ENCODE assay signal across 1 cellular context in genomic region chr4:61505773-61506640, GRCh38.
TF ChIP-seq lines count a peak whose summit lies in the region.

No MANE protein-coding gene starts in this region.

TF ChIP-seq in HEK293, 187 proteins besides CTCF, POLR2A, EP300 and RAD21 (continued from another document):
- TF ChIP-seq ZNF274 (IDR thresholded peaks at IDR 0.05; ENCODE audit: low read length) (no peak), ZNF274 (tag by site-specific recombination; IDR thresholded peaks at IDR 0.05; ENCODE audit: borderline replicate concordance) (no peak), TRIM28 (IDR thresholded peaks at IDR 0.05; ENCODE audit: borderline replicate concordance, low read length) (no peak)
- TF ChIP-seq, protein P1, sequence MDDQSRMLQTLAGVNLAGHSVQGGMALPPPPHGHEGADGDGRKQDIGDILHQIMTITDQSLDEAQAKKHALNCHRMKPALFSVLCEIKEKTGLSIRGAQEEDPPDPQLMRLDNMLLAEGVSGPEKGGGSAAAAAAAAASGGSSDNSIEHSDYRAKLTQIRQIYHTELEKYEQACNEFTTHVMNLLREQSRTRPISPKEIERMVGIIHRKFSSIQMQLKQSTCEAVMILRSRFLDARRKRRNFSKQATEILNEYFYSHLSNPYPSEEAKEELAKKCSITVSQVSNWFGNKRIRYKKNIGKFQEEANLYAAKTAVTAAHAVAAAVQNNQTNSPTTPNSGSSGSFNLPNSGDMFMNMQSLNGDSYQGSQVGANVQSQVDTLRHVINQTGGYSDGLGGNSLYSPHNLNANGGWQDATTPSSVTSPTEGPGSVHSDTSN (CRISPR knock-in tag; IDR thresholded peaks at IDR 0.05) = no peak
